8 cellular contexts compared by ENCODE assay signal in genomic region chr14:71720978-71721624, GRCh38.
DNase-seq lines count a peak whose midpoint lies in the region; ATAC-seq and TF ChIP-seq lines count a peak whose summit lies in the region.

No MANE protein-coding gene starts in this region.

- H3K36me3 ChIP-seq in Karpas-422 (ENCODE audit: insufficient read depth, low read length) (no peaks in the 10 kb centered on the region), fibroblast of lung (ENCODE audit: control insufficient read depth, insufficient read depth, low read length) (peaks cover 2% of the 10 kb centered on the region), osteoblast (ENCODE audit: insufficient read depth, low read length) (peaks cover 41% of the 10 kb centered on the region)

- TF ChIP-seq CTCF in fibroblast of lung (conservative IDR thresholded peaks at IDR 0.05 in 1 of 2, IDR thresholded peaks at IDR 0.05 in 1 of 2; ENCODE audit: low read depth in 1 of 2, low read length in 2 of 2) (peak; percentile 62 to 74), osteoblast (IDR thresholded peaks at IDR 0.05; ENCODE audit: extremely low read depth, low read depth, low read length) (peak; percentile 81)

- H4K20me1 ChIP-seq in Karpas-422 (ENCODE audit: insufficient read depth, low read depth, low read length) (0 out of 2 replicates have a peak, but pooled peaks cover 3% of the 10 kb centered on the region), fibroblast of lung (ENCODE audit: control insufficient read depth, extremely low read depth, insufficient read depth, low read length) (no peaks in the 10 kb centered on the region), osteoblast (ENCODE audit: insufficient read depth, low read length) (peaks cover 3% of the 10 kb centered on the region)

- H3K4me3 ChIP-seq in Karpas-422 (ENCODE audit: low read length) = no peak overlapping the region
- H3K4me3 ChIP-seq in fibroblast of lung (replicated peaks in 1 of 4; ENCODE audit: control extremely low read depth in 1 of 4, insufficient read depth in 1 of 4, low read depth in 3 of 4, low read length in 4 of 4) = no peak overlapping the region
- H3K4me3 ChIP-seq in osteoblast (ENCODE audit: insufficient read depth, low read length) = no peak overlapping the region

- DNase-seq in SKM-1 (lab: John Stamatoyannopoulos, UW; ENCODE audit: unreplicated experiment) (peak; percentile 0), SKM-1 treated with dmso at 0.1 percent for 144 hours (lab: John Stamatoyannopoulos, UW; ENCODE audit: unreplicated experiment) (no peak), Karpas-422 (peak; percentile 83), fibroblast of lung (ENCODE audit: low read depth in 2 of 2) (peak; percentile 81 to 83), osteoblast (ENCODE audit: insufficient read length, low spot score, missing footprints) (peak; percentile 88)

- no peak overlapping the region for H3K4me2 ChIP-seq in Karpas-422 (ENCODE audit: low read depth, low read length, poor library complexity, severe bottlenecking)
- H3K4me2 ChIP-seq in fibroblast of lung (ENCODE audit: extremely low read depth, insufficient read depth, low read length) = no peak overlapping the region
- no peak overlapping the region for H3K4me2 ChIP-seq in osteoblast (ENCODE audit: insufficient read depth, low read length)

- H3K4me1 ChIP-seq in Karpas-422 (ENCODE audit: low read length) = no peaks in the 10 kb centered on the region
- peaks cover 6% of the 10 kb centered on the region for H3K4me1 ChIP-seq in fibroblast of lung (ENCODE audit: control insufficient read depth, extremely low read depth, insufficient read depth, low read length)
- peaks cover 31% of the 10 kb centered on the region for H3K4me1 ChIP-seq in osteoblast (ENCODE audit: insufficient read depth, low read length)

- H3K9me2 ChIP-seq in Karpas-422 (replicated peaks; ENCODE audit: insufficient read depth, low read length) = no peaks in the 10 kb centered on the region

- no peak overlapping the region for H2AFZ ChIP-seq in Karpas-422 (ENCODE audit: low read length)
- no peak overlapping the region for H2AFZ ChIP-seq in fibroblast of lung (ENCODE audit: low read length)
- no peak overlapping the region for H2AFZ ChIP-seq in osteoblast (ENCODE audit: low read length)

- peak; percentile 93 for ATAC-seq in SK-N-SH treated with all-trans-retinoic acid at 6 μM for 48 hours
- ATAC-seq in GM18505 (IDR thresholded peaks at IDR 0.05; ENCODE audit: unreplicated experiment) = no peak
- ATAC-seq in HG02870 (IDR thresholded peaks at IDR 0.05; ENCODE audit: unreplicated experiment) = no peak

- H3K9me3 ChIP-seq in Karpas-422 (ENCODE audit: low read length) (no peaks in the 10 kb centered on the region), fibroblast of lung (ENCODE audit: control insufficient read depth, insufficient read depth, low read depth, low read length) (no peaks in the 10 kb centered on the region), osteoblast (ENCODE audit: low read depth, low read length) (no peaks in the 10 kb centered on the region)

- TF ChIP-seq POLR2A in GM18505 (IDR thresholded peaks at IDR 0.05; ENCODE audit: borderline replicate concordance, extremely low read depth, insufficient read depth, insufficient read length) = no peak

- H3K79me2 ChIP-seq in Karpas-422 (ENCODE audit: low read length) (no peaks in the 10 kb centered on the region), fibroblast of lung (ENCODE audit: control insufficient read depth, insufficient read depth, low read length) (no peaks in the 10 kb centered on the region), osteoblast (ENCODE audit: insufficient read depth, low read length) (peaks cover 66% of the 10 kb centered on the region)

- H3K27ac ChIP-seq in Karpas-422 (ENCODE audit: low read length) (no peak overlapping the region), fibroblast of lung (ENCODE audit: insufficient read depth, low read length) (no peak overlapping the region), osteoblast (ENCODE audit: low read depth, low read length) (peak overlapping the region; percentile 79)

- no peak overlapping the region for H3K9ac ChIP-seq in Karpas-422 (ENCODE audit: low read length)
- H3K9ac ChIP-seq in fibroblast of lung (ENCODE audit: insufficient read depth, low read length) = no peak overlapping the region

- H3K27me3 ChIP-seq in Karpas-422 (ENCODE audit: low read length) (no peaks in the 10 kb centered on the region), fibroblast of lung (ENCODE audit: control insufficient read depth, insufficient read depth, low read length) (no peaks in the 10 kb centered on the region), osteoblast (ENCODE audit: insufficient read depth, low read length) (no peaks in the 10 kb centered on the region)

TF ChIP-seq in SK-N-SH treated with all-trans-retinoic acid at 6 μM for 48 hours, 23 proteins besides CTCF, POLR2A, EP300 and RAD21:
- TF ChIP-seq SNAI2 (CRISPR knock-in tag; IDR thresholded peaks at IDR 0.05) = no peak
- TF ChIP-seq, protein P1, sequence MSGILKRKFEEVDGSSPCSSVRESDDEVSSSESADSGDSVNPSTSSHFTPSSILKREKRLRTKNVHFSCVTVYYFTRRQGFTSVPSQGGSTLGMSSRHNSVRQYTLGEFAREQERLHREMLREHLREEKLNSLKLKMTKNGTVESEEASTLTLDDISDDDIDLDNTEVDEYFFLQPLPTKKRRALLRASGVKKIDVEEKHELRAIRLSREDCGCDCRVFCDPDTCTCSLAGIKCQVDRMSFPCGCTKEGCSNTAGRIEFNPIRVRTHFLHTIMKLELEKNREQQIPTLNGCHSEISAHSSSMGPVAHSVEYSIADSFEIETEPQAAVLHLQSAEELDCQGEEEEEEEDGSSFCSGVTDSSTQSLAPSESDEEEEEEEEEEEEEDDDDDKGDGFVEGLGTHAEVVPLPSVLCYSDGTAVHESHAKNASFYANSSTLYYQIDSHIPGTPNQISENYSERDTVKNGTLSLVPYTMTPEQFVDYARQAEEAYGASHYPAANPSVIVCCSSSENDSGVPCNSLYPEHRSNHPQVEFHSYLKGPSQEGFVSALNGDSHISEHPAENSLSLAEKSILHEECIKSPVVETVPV (CRISPR knock-in tag; IDR thresholded peaks at IDR 0.05) = no peak
- TF ChIP-seq, protein P2, sequence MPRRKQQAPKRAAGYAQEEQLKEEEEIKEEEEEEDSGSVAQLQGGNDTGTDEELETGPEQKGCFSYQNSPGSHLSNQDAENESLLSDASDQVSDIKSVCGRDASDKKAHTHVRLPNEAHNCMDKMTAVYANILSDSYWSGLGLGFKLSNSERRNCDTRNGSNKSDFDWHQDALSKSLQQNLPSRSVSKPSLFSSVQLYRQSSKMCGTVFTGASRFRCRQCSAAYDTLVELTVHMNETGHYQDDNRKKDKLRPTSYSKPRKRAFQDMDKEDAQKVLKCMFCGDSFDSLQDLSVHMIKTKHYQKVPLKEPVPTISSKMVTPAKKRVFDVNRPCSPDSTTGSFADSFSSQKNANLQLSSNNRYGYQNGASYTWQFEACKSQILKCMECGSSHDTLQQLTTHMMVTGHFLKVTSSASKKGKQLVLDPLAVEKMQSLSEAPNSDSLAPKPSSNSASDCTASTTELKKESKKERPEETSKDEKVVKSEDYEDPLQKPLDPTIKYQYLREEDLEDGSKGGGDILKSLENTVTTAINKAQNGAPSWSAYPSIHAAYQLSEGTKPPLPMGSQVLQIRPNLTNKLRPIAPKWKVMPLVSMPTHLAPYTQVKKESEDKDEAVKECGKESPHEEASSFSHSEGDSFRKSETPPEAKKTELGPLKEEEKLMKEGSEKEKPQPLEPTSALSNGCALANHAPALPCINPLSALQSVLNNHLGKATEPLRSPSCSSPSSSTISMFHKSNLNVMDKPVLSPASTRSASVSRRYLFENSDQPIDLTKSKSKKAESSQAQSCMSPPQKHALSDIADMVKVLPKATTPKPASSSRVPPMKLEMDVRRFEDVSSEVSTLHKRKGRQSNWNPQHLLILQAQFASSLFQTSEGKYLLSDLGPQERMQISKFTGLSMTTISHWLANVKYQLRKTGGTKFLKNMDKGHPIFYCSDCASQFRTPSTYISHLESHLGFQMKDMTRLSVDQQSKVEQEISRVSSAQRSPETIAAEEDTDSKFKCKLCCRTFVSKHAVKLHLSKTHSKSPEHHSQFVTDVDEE (CRISPR knock-in tag; IDR thresholded peaks at IDR 0.05) = no peak
